ENCODE assay signal across 1 cellular context in the genomic region with DNA sequence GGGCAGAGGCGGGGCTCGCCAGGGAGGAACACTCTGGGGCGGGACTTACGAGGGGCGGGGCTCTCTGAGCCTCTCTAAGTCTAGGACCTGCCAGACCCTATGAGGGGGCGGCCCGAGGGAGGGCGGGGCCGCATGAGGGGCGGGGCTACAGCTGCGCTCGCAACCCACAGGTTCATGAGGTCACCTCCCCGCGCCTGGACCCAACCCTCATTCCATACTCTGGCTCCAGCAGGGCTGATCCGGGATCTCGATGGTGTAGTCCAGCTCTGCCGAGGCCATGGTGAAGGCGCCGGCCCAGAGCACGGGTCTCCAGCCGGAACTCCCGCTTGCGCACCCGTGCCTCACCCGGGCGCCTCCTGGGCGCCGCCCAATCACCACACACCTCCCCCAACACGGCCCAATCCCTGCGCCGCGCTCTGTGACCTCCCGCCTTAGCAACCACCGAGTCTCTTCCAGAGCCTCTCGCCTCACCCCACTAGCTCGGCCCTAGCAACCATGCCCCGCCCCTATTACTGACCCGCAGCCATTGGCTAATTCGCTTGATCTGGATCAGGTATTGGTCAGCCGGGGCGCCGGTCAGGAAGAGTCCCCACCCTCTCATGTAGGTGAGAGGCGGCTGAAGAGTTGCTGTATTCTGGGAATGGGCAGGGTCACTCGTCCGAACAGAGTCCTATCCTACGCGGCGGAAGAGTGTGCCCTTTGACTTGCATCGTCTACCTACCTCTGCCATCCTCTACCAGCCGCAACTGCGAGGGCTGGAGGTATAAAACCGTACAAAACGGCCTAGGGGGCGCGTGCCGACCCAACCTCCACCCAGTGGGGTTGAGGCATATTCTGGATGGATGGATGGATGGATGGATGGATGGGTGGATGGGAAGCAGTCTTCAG.
A peak's percentile ranks its signal among the peaks of the same experiment; 100 is the strongest.
TF ChIP-seq lines count a peak whose summit lies in the region.

ARMH1 (plus strand) TSS at position 602 of the 888 bp plus-strand sequence. CDS start 14,984 bp downstream, outside the sequence.
TMEM53 (minus strand) TSS at position 369 of the 888 bp plus-strand sequence; CDS start at position 279, 90 bp downstream.

TF ChIP-seq in IMR-90, 13 proteins besides CTCF, POLR2A, EP300 and RAD21 (continued from another document):
- TF ChIP-seq FOS (IDR thresholded peaks at IDR 0.05; ENCODE audit: low read depth, low read length) (peak; percentile 69; the same call in 1 of the 2 replicates), SMC3 (IDR thresholded peaks at IDR 0.05; ENCODE audit: low read depth, low read length) (no peak), BHLHE40 (IDR thresholded peaks at IDR 0.05; ENCODE audit: low read depth, low read length) (peak; percentile 82)
- TF ChIP-seq, protein P1, sequence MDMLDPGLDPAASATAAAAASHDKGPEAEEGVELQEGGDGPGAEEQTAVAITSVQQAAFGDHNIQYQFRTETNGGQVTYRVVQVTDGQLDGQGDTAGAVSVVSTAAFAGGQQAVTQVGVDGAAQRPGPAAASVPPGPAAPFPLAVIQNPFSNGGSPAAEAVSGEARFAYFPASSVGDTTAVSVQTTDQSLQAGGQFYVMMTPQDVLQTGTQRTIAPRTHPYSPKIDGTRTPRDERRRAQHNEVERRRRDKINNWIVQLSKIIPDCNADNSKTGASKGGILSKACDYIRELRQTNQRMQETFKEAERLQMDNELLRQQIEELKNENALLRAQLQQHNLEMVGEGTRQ (IDR thresholded peaks at IDR 0.05; ENCODE audit: low read depth, low read length) = no peak
